1 cellular context compared by ENCODE assay signal in the genomic region with DNA sequence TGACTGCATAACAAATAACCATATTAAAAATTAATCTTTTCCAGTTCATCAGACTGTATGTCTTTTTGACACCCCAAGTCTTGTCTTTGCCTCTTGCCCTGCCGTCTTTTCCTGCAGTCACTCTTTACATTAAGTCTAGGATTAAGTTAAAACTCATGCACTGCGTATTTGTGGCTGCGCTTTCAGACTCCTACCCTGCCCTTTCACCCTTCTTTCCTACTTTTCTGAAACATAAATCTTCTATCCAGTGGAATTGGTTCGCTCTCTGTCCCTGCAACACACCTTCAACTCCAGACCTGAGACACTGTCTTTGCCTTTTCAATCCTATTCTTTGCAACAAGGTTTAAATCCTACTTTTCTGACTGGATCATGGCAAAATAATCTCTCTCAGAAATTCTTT.
TF ChIP-seq lines count a peak whose summit lies in the region.

No MANE protein-coding gene starts in this region.

TF ChIP-seq in K562, 482 proteins besides CTCF, POLR2A, EP300 and RAD21 (continued from another document):
- TF ChIP-seq, protein P1, sequence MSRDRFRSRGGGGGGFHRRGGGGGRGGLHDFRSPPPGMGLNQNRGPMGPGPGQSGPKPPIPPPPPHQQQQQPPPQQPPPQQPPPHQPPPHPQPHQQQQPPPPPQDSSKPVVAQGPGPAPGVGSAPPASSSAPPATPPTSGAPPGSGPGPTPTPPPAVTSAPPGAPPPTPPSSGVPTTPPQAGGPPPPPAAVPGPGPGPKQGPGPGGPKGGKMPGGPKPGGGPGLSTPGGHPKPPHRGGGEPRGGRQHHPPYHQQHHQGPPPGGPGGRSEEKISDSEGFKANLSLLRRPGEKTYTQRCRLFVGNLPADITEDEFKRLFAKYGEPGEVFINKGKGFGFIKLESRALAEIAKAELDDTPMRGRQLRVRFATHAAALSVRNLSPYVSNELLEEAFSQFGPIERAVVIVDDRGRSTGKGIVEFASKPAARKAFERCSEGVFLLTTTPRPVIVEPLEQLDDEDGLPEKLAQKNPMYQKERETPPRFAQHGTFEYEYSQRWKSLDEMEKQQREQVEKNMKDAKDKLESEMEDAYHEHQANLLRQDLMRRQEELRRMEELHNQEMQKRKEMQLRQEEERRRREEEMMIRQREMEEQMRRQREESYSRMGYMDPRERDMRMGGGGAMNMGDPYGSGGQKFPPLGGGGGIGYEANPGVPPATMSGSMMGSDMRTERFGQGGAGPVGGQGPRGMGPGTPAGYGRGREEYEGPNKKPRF (IDR thresholded peaks at IDR 0.05; ENCODE audit: low read depth, low read length): no peak
- TF ChIP-seq SAFB (IDR thresholded peaks at IDR 0.05; ENCODE audit: borderline replicate concordance, low read depth, low read length): no peak
- no peak for TF ChIP-seq GTF2E2 (tag; IDR thresholded peaks at IDR 0.05)
- TF ChIP-seq POU5F1 (IDR thresholded peaks at IDR 0.05; ENCODE audit: borderline replicate concordance, low read depth, low read length, partially characterized antibody): no peak
- TF ChIP-seq NCOA4 (IDR thresholded peaks at IDR 0.05; ENCODE audit: partially characterized antibody): no peak
- TF ChIP-seq ELF1 (tag; IDR thresholded peaks at IDR 0.05): no peak
